Comparison of ENCODE assay signal across 26 cellular contexts in genomic region chr19:6011206-6011605, GRCh38.
"Had no signal": no experiment of that assay in that cellular context is flagged by ENCODE, and none has a peak within 500 bp of the region (broad histone marks: within the 10 kb centered on the region; RNA-seq: fewer than 3 reads in every experiment).

No MANE protein-coding gene starts in this region.

- H3K36me3 ChIP-seq: adrenal gland, brain microvascular endothelial cell, ovary had no signal

- H3K27me3 ChIP-seq: adrenal gland, ascending aorta, brain microvascular endothelial cell, gastroesophageal sphincter, neutrophil, ovary, tibial nerve had no signal

- H3K9me3 ChIP-seq: adrenal gland, ascending aorta, gastroesophageal sphincter, neutrophil, ovary, psoas muscle, tibial nerve had no signal

- H3K4me1 ChIP-seq: adrenal gland, ascending aorta, gastroesophageal sphincter, psoas muscle had no signal

- DNase-seq: activated CD4-positive, alpha-beta T cell treated with anti-CD3 and anti-CD28 coated beads for 4 hours; activated CD4-positive, alpha-beta T cell treated with anti-CD3 and anti-CD28 coated beads, Interleukin-2, amount 50 U/mL, for 4 hours; activated naive CD4-positive, alpha-beta T cell treated with anti-CD3 and anti-CD28 coated beads for 36 hours; activated naive CD8-positive, alpha-beta T cell treated with anti-CD3 and anti-CD28 coated beads for 36 hours; activated T-cell treated with anti-CD3 and anti-CD28 coated beads for 4 hours; activated T-cell treated with anti-CD3 and anti-CD28 coated beads, Interleukin-2, amount 50 U/mL, for 72 hours; adrenal gland; brain microvascular endothelial cell; cortex of kidney; hippocampal formation; left colon; mammary epithelial cell; ovary; stimulated activated CD4-positive, alpha-beta T cell treated with anti-CD3 and anti-CD28 coated beads, Interleukin-15, amount 100 ng/mL, for 24 hours; stimulated activated CD4-positive, alpha-beta T cell treated with anti-CD3 and anti-CD28 coated beads, Interleukin-2, amount 100 ng/mL, for 24 hours; stimulated activated naive CD4-positive, alpha-beta T cell; T-helper 9 cell had no signal

- H3K4me3 ChIP-seq: adrenal gland, ascending aorta, gastroesophageal sphincter, ovary, psoas muscle, tibial nerve had no signal

- H3K27ac ChIP-seq: adrenal gland, ascending aorta, brain microvascular endothelial cell, gastroesophageal sphincter, neutrophil, ovary, psoas muscle, tibial nerve, VCaP had no signal

- ATAC-seq: activated T-cell treated with anti-CD3 and anti-CD28 coated beads, Interleukin-2, amount 50 U/mL, for 72 hours; gastroesophageal sphincter; left colon; psoas muscle had no signal

- FAIRE-seq: endothelial cell of umbilical vein, keratinocyte, TTC549 had no signal
